ENCODE assay signal across 13 cellular contexts in the genomic region with DNA sequence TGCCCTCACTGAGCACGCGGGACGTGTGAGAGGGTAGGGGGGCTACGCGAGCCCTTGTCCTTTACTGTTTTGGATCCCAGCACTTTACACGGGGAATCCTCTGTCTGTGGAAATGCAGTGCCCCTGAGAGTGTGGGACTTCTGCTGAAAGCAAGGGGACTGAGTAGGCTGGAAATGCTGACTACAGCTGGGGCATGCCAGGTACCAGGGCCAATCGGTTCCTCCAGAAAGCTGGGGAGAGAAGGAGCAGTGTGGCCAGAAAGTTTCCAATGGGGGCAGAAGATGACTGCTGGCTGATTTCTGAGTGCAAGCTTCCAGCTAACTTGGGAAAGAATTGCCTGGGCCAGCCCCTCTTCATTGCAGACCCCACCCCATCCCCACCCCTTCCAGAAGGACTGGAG. TPM values are rescaled to one million over a fixed set of nuclear protein-coding genes. Genes with fewer than 3 reads are reported as not detected.
DNase-seq lines count a peak whose midpoint lies in the region; ATAC-seq lines count a peak whose summit lies in the region.
"Had no signal": no experiment of that assay in that cellular context is flagged by ENCODE, and none has a peak within 500 bp of the region (broad histone marks: within the 10 kb centered on the region; RNA-seq: fewer than 3 reads in every experiment).

No MANE protein-coding gene starts in this region.

- no peaks in the 10 kb centered on the region for H3K36me3 Mint-ChIP-seq in activated naive CD8-positive, alpha-beta T cell treated with anti-CD3 and anti-CD28 coated beads, Interleukin-2, amount 50 U/mL, for 24 hours (ENCODE audit: low read depth)
- H3K36me3 Mint-ChIP-seq: CD14-positive monocyte had no signal

- H3K27me3 ChIP-seq in iPS-18a (ENCODE audit: control insufficient read depth, insufficient read depth, low read length) (no peaks in the 10 kb centered on the region), rectal smooth muscle tissue (ENCODE audit: control insufficient read depth, insufficient read depth, low read length) (peaks cover 7% of the 10 kb centered on the region)

- in situ Hi-C loops in G401 (cut with HindIII; ENCODE audit: low sequenced_read_pairs) = no loop called here

- ATAC-seq in activated naive CD8-positive, alpha-beta T cell treated with anti-CD3 and anti-CD28 coated beads, Interleukin-2, amount 50 U/mL, for 24 hours = no peak
- ATAC-seq in GM18519 (IDR thresholded peaks at IDR 0.05; ENCODE audit: low FRiP score, unreplicated experiment) (no peak), HG03521 (IDR thresholded peaks at IDR 0.05; ENCODE audit: unreplicated experiment) (no peak)

- H3K27ac Mint-ChIP-seq in activated naive CD8-positive, alpha-beta T cell treated with anti-CD3 and anti-CD28 coated beads, Interleukin-2, amount 50 U/mL, for 24 hours = no peak overlapping the region

- peaks cover 61% of the 10 kb centered on the region for H3K27me3 Mint-ChIP-seq in activated naive CD8-positive, alpha-beta T cell treated with anti-CD3 and anti-CD28 coated beads, Interleukin-2, amount 50 U/mL, for 24 hours

- peak overlapping the region; percentile 8 for H3K4me3 Mint-ChIP-seq in activated naive CD8-positive, alpha-beta T cell treated with anti-CD3 and anti-CD28 coated beads, Interleukin-2, amount 50 U/mL, for 24 hours

- H3K9me3 ChIP-seq in iPS-18a (ENCODE audit: control insufficient read depth, low read depth, low read length) = no peaks in the 10 kb centered on the region
- H3K9me3 ChIP-seq: ascending aorta had no signal

- H3K27ac ChIP-seq in iPS-18a (ENCODE audit: low read length) = no peak overlapping the region
- no peak overlapping the region for H3K27ac ChIP-seq in rectal smooth muscle tissue (ENCODE audit: low read depth, low read length)
- H3K27ac ChIP-seq: ascending aorta had no signal

- H3K36me3 ChIP-seq in iPS-18a (ENCODE audit: control insufficient read depth, low read depth, low read length) (no peaks in the 10 kb centered on the region), rectal smooth muscle tissue (ENCODE audit: control insufficient read depth, insufficient read depth, low read length) (no peaks in the 10 kb centered on the region)
- H3K36me3 ChIP-seq: ascending aorta had no signal

- no peaks in the 10 kb centered on the region for H3K9me3 Mint-ChIP-seq in activated naive CD8-positive, alpha-beta T cell treated with anti-CD3 and anti-CD28 coated beads, Interleukin-2, amount 50 U/mL, for 24 hours

- peaks cover 2% of the 10 kb centered on the region for H3K4me1 Mint-ChIP-seq in activated naive CD8-positive, alpha-beta T cell treated with anti-CD3 and anti-CD28 coated beads, Interleukin-2, amount 50 U/mL, for 24 hours

- H3K9ac ChIP-seq in iPS-18a (ENCODE audit: low read length) (peak overlapping the region; percentile 50), rectal smooth muscle tissue (ENCODE audit: low read length) (no peak overlapping the region)

- H3K4me1 ChIP-seq in iPS-18a (ENCODE audit: control insufficient read depth, low read depth, low read length) (peaks cover 12% of the 10 kb centered on the region), rectal smooth muscle tissue (ENCODE audit: control insufficient read depth, insufficient read depth, low read length) (no peaks in the 10 kb centered on the region)
- H3K4me1 ChIP-seq: ascending aorta had no signal

- DNase-seq in G401 (ENCODE audit: low spot score) = peak; percentile 24
- DNase-seq in activated naive CD8-positive, alpha-beta T cell treated with anti-CD3 and anti-CD28 coated beads, Interleukin-2, amount 50 U/mL, for 24 hours = no peak
- no peak for DNase-seq in NCI-H69 (lab: John Stamatoyannopoulos, UW)
- DNase-seq in AG08396 (ENCODE audit: low spot score) = no peak
- DNase-seq: NCI-H1105, NCI-H446, SHP77 had no signal

- H3K4me3 ChIP-seq in iPS-18a (ENCODE audit: low read length) = peak overlapping the region; percentile 66
- peak overlapping the region; percentile 52 for H3K4me3 ChIP-seq in rectal smooth muscle tissue (ENCODE audit: low read length)

RNA-seq across cellular contexts. Expression of gene NHSL2, which starts 1.5 kb away (rescaled TPM):
- total RNA-seq in G401 (2014; rRNA removed; shearing (Covaris generic)) = 0.31 and 0.61 TPM in 2 replicates
